In the genomic region with DNA sequence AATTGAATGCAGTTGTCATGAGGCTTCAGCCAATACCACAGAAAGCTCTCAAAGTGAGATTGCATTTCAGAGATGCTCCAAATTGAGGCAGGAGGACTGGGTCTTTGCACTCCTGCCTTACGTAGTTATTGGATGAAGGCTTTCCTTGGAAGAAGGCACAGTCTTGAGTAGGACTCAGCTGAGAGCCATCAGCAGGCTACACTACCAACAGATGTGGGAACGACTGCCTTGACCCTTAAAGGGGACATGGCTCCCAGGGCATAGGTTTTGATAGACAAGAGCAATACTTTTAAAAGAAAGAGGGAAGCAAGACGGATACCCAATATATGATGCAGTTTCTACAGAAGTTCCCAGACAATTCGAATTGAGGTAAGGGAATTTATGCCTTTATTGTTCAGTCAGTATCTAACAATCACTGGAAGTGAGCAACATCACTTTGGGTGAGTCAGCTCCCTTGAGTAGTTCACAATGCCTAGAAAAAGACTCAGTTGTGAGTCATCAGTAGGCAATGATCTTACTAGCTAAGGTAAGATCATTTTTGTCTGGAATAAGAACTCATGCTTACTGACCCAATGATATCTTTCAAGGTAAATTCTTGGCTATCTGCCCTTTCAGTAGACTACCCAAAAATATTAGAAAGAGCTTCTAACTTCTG, we compare ENCODE assay signal across 11 cellular contexts.
DNase-seq lines count a peak whose midpoint lies in the region; TF ChIP-seq lines count a peak whose summit lies in the region.
"Had no signal": no experiment of that assay in that cellular context is flagged by ENCODE, and none has a peak within 500 bp of the region (broad histone marks: within the 10 kb centered on the region; RNA-seq: fewer than 3 reads in every experiment).

No MANE protein-coding gene starts in this region.

- no peak overlapping the region for H3K27ac ChIP-seq in AG04450 (ENCODE audit: low read depth, low read length)
- no peak overlapping the region for H3K27ac ChIP-seq in hepatocyte
- H3K27ac ChIP-seq in transverse colon = no peak overlapping the region

- H3K4me1 ChIP-seq in adipocyte (ENCODE audit: control insufficient read depth, insufficient read depth, low read length) (peaks cover 30% of the 10 kb centered on the region), hepatocyte (ENCODE audit: insufficient read depth) (no peaks in the 10 kb centered on the region), transverse colon (no peaks in the 10 kb centered on the region)

- H3K9me3 ChIP-seq in AG04450 (ENCODE audit: control insufficient read depth, insufficient read depth, low read length) (no peaks in the 10 kb centered on the region), adipocyte (ENCODE audit: control insufficient read depth, low read length) (no peaks in the 10 kb centered on the region), hepatocyte (ENCODE audit: low read depth) (no peaks in the 10 kb centered on the region), transverse colon (no peaks in the 10 kb centered on the region)

- no peak overlapping the region for H3K9ac ChIP-seq in adipocyte (ENCODE audit: low read length)

- H3K9me2 ChIP-seq in hepatocyte (replicated peaks; ENCODE audit: insufficient read depth) = no peaks in the 10 kb centered on the region

- no peaks in the 10 kb centered on the region for H3K36me3 ChIP-seq in adipocyte (ENCODE audit: control insufficient read depth, insufficient read depth, low read length, severe bottlenecking)
- H3K36me3 ChIP-seq in hepatocyte (replicated peaks; ENCODE audit: insufficient read depth, low read depth) = no peaks in the 10 kb centered on the region
- no peaks in the 10 kb centered on the region for H3K36me3 ChIP-seq in transverse colon

- no peaks in the 10 kb centered on the region for H4K20me1 ChIP-seq in hepatocyte (ENCODE audit: insufficient read depth, poor library complexity, severe bottlenecking)

- H3K27me3 ChIP-seq in AG04450 (ENCODE audit: control insufficient read depth, insufficient read depth, low read length) (no peaks in the 10 kb centered on the region), adipocyte (replicated peaks; ENCODE audit: control insufficient read depth, insufficient read depth, low read length) (no peaks in the 10 kb centered on the region), hepatocyte (no peaks in the 10 kb centered on the region), transverse colon (no peaks in the 10 kb centered on the region)

- DNase-seq in AG04450 (ENCODE audit: low read depth, low spot score) = peak; percentile 61
- DNase-seq in HFF-Myc (ENCODE audit: extremely low read depth, low read depth) = peak; percentile 63
- peak; percentile 74 for DNase-seq in adipocyte (ENCODE audit: low read depth)
- peak; percentile 27 for DNase-seq in hepatocyte (ENCODE audit: low spot score)
- DNase-seq in SIG-M5 treated with dmso at 0.1 percent for 504 hours (lab: John Stamatoyannopoulos, UW; ENCODE audit: unreplicated experiment) = no peak
- DNase-seq in anterior cingulate cortex (lab: John Stamatoyannopoulos, UW) = no peak
- DNase-seq in stimulated activated naive CD4-positive, alpha-beta T cell (lab: John Stamatoyannopoulos, UW) = no peak
- DNase-seq in transverse colon = no peak
- DNase-seq: activated CD4-positive, alpha-beta T cell treated with anti-CD3 and anti-CD28 coated beads, Interleukin-2, amount 50 U/mL, for 4 hours; Calu3; NCI-H2029 treated with DMSO at 0.1 percent for 48 hours had no signal

- WGBS in hepatocyte (ENCODE audit: low lambda C conversion rate, missing lambda C conversion rate) = 80% methylated on average over 4 of the region's 4 CpGs
- whole genome bisulfite sequencing in transverse colon (ENCODE audit: low coverage in 1 of 2), 2 donors = 68 to 73% methylated on average over 2 to 4 of the region's 4 CpGs

- no peak for TF ChIP-seq EP300 in transverse colon (IDR thresholded peaks at IDR 0.05; ENCODE audit: low read depth)

- H2AFZ ChIP-seq in hepatocyte = no peak overlapping the region

- no peak overlapping the region for H3K4me2 ChIP-seq in hepatocyte

- in situ Hi-C loops in transverse colon (cut with MboI; ENCODE audit: low pct_ligation_motif_present in 1 of 4, low pct_unique_long_range_greater_than_20kb in 1 of 4, low sequenced_read_pairs in 3 of 4) = no loop called here

- TF ChIP-seq POLR2A in transverse colon (IDR thresholded peaks at IDR 0.05) = no peak

- H3K79me2 ChIP-seq in hepatocyte = no peaks in the 10 kb centered on the region

- POLR2A ChIA-PET in AG04450 (lab: Yijun Ruan, JAX) = no interaction called here

- CTCF ChIA-PET in AG04450 (lab: Charles Lee) = interaction anchor here (0.6 kb wide), 1 partner anchor 170 kb away, joined by 3 read pairs; no protein-coding TSS in a partner anchor

- TF ChIP-seq CTCF in AG04450 (IDR thresholded peaks at IDR 0.05; ENCODE audit: low read depth, low read length) = no peak
- TF ChIP-seq CTCF in HFF-Myc (IDR thresholded peaks at IDR 0.05; ENCODE audit: low read depth, low read length, missing control alignments) = no peak
- no peak for TF ChIP-seq CTCF in hepatocyte (IDR thresholded peaks at IDR 0.05; ENCODE audit: poor library complexity)
- no peak for TF ChIP-seq CTCF in transverse colon (IDR thresholded peaks at IDR 0.05)

- H3K4me3 ChIP-seq in AG04450 (ENCODE audit: low read depth, low read length) (no peak overlapping the region), HFF-Myc (replicated peaks; ENCODE audit: low read depth, low read length) (no peak overlapping the region), adipocyte (ENCODE audit: low read length) (no peak overlapping the region), hepatocyte (no peak overlapping the region), transverse colon (no peak overlapping the region)

- intact Hi-C loops in transverse colon (cut with DNase I; ENCODE audit: low total_unique reads) = no loop called here

Comparison
In these comparisons a context has a peak if more than half of its experiments do, and no peak if none do; other contexts are left out.
1. DNase-seq: peak in AG04450 (single experiment), HFF-Myc (single experiment), adipocyte (single experiment) and hepatocyte (single experiment); none in SIG-M5 treated with dmso at 0.1 percent for 504 hours (single experiment), anterior cingulate cortex (0 of 58), stimulated activated naive CD4-positive, alpha-beta T cell (0 of 6) and transverse colon (single experiment).